ENCODE assay signal across 21 cellular contexts in the genomic region with DNA sequence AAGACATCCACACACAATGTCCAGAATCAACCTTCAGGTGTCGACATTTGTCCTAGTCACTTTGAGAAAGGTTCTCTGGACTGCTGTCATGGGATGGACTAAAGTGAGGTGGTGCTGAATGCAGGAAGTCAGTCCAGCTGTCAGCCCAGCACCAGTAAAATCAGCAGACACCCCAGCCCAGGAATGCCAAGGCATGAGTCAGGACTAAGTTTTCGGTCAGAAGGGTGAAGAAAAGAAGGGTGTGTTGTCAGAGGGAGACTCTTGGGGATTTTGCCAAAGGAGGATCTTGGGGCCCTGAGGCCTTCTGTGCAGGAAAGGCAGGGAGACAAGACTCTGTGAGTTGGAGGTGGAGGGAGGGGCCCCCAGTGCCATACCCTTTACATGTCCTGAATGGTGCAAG.
DNase-seq lines count a peak whose midpoint lies in the region; ATAC-seq and TF ChIP-seq lines count a peak whose summit lies in the region.
"Had no signal": no experiment of that assay in that cellular context is flagged by ENCODE, and none has a peak within 500 bp of the region (broad histone marks: within the 10 kb centered on the region; RNA-seq: fewer than 3 reads in every experiment).

No MANE protein-coding gene starts in this region.

- TF ChIP-seq CTCF in RWPE1 (conservative IDR thresholded peaks at IDR 0.05; ENCODE audit: low read depth) (no peak), foreskin fibroblast (IDR thresholded peaks at IDR 0.05; ENCODE audit: low read depth, low read length) (no peak)

- H3K27ac ChIP-seq in RWPE1: peak overlapping the region; percentile 57
- H3K27ac ChIP-seq: A549, gastrocnemius medialis, left ventricle myocardium inferior, neutrophil had no signal

- no peak for ATAC-seq in stimulated activated naive B cell treated with anti-CD40 and anti-IgM and Interleukin-4, amounts not matched to agents 10 μg/mL and 1 μg/mL and 100 μg/mL, for 72 hours (replicated peaks)
- ATAC-seq: CD8-positive, alpha-beta T cell; gastrocnemius medialis; Right ventricle myocardium inferior had no signal

- no peak overlapping the region for H3K4me3 ChIP-seq in foreskin fibroblast (ENCODE audit: low read depth in 1 of 2, low read length in 2 of 2)
- H3K4me3 ChIP-seq: A549, gastrocnemius medialis, left ventricle myocardium inferior had no signal

- H3K27ac Mint-ChIP-seq in stimulated activated naive B cell treated with anti-CD40 and anti-IgM and Interleukin-4, amounts not matched to agents 10 μg/mL and 1 μg/mL and 100 μg/mL, for 72 hours: no peak overlapping the region
- H3K27ac Mint-ChIP-seq: CD8-positive, alpha-beta T cell had no signal

- H3K4me1 Mint-ChIP-seq in stimulated activated naive B cell treated with anti-CD40 and anti-IgM and Interleukin-4, amounts not matched to agents 10 μg/mL and 1 μg/mL and 100 μg/mL, for 72 hours: no peaks in the 10 kb centered on the region

- no peaks in the 10 kb centered on the region for H3K9me3 Mint-ChIP-seq in stimulated activated naive B cell treated with anti-CD40 and anti-IgM and Interleukin-4, amounts not matched to agents 10 μg/mL and 1 μg/mL and 100 μg/mL, for 72 hours
- H3K9me3 Mint-ChIP-seq: CD8-positive, alpha-beta T cell had no signal

- POLR2A ChIA-PET in RWPE1 (lab: Yijun Ruan, JAX; ENCODE audit: low non-redundant PET): no interaction called here

- DNase-seq in AG08395 (ENCODE audit: low spot score) (peak; percentile 77), HCEC 1CT (peak; percentile 81), RWPE1 (ENCODE audit: low spot score) (peak; percentile 77), foreskin fibroblast (peak; percentile 38 to 57), NCI-H128 (lab: John Stamatoyannopoulos, UW; ENCODE audit: unreplicated experiment) (no peak), cortex of kidney (lab: John Stamatoyannopoulos, UW) (no peak), Ammon's horn (ENCODE audit: low spot score) (no peak)
- no peak for DNase-seq in stimulated activated naive B cell treated with anti-CD40 and anti-IgM and Interleukin-4, amounts not matched to agents 10 μg/mL and 1 μg/mL and 100 μg/mL, for 72 hours
- DNase-seq: activated naive CD4-positive, alpha-beta T cell; CD8-positive, alpha-beta T cell; DMS79; gastrocnemius medialis; left ventricle myocardium inferior; NCI-H2029; NCI-H446 treated with DMSO at 0.1 percent for 48 hours; NK-92 treated with Interleukin-12 subunit alpha and Interleukin-12 subunit beta, amount 100 ng/mL, for 24 hours; retina; stimulated activated CD4-positive, alpha-beta T cell treated with anti-CD3 and anti-CD28 coated beads, Interleukin-12 subunit alpha, Interleukin-12 subunit beta, amount 100 ng/mL, for 4 hours had no signal

- CTCF ChIA-PET in RWPE1 (lab: Yijun Ruan, JAX): interaction anchor here (0.6 kb wide), 1 partner anchor 37 kb away, joined by 4 read pairs; no protein-coding TSS in a partner anchor

- H3K36me3 Mint-ChIP-seq in stimulated activated naive B cell treated with anti-CD40 and anti-IgM and Interleukin-4, amounts not matched to agents 10 μg/mL and 1 μg/mL and 100 μg/mL, for 72 hours: peaks cover 0 to 1% of the 10 kb centered on the region in 2 donors
- H3K36me3 Mint-ChIP-seq: CD8-positive, alpha-beta T cell had no signal

- peaks cover 48 to 60% of the 10 kb centered on the region in 2 donors for H3K27me3 Mint-ChIP-seq in stimulated activated naive B cell treated with anti-CD40 and anti-IgM and Interleukin-4, amounts not matched to agents 10 μg/mL and 1 μg/mL and 100 μg/mL, for 72 hours

- no peak overlapping the region for H3K4me3 Mint-ChIP-seq in stimulated activated naive B cell treated with anti-CD40 and anti-IgM and Interleukin-4, amounts not matched to agents 10 μg/mL and 1 μg/mL and 100 μg/mL, for 72 hours
- H3K4me3 Mint-ChIP-seq: CD8-positive, alpha-beta T cell had no signal

Comparison
In these comparisons a context has a peak if more than half of its experiments do, and no peak if none do; other contexts are left out.
1. DNase-seq: peak in AG08395 (single experiment), HCEC 1CT (single experiment), RWPE1 (single experiment) and foreskin fibroblast (2 of 2); none in stimulated activated naive B cell treated with anti-CD40 and anti-IgM and Interleukin-4, amounts not matched to agents 10 μg/mL and 1 μg/mL and 100 μg/mL, for 72 hours (single experiment), NCI-H128 (single experiment), cortex of kidney (single experiment) and Ammon's horn (single experiment).